In genomic region chr9:2818486-2819121, GRCh38 we compare ENCODE assay signal across 1 cellular context.
TF ChIP-seq lines count a peak whose summit lies in the region.

No MANE protein-coding gene starts in this region.

TF ChIP-seq in H1, 55 proteins besides CTCF, POLR2A, EP300 and RAD21:
- TF ChIP-seq SP4 (IDR thresholded peaks at IDR 0.05; ENCODE audit: low read length) (no peak), RBBP5 (IDR thresholded peaks at IDR 0.05; ENCODE audit: borderline replicate concordance, low read depth, low read length) (no peak), HDAC2 (IDR thresholded peaks at IDR 0.05; ENCODE audit: borderline replicate concordance in 1 of 2, low read depth in 2 of 2, low read length in 2 of 2) (no peak), ZNF274 (IDR thresholded peaks at IDR 0.05; ENCODE audit: borderline replicate concordance, extremely low read depth, low read length) (no peak), RFX5 (IDR thresholded peaks at IDR 0.05; ENCODE audit: borderline replicate concordance, low read depth, low read length) (no peak), NANOG (IDR thresholded peaks at IDR 0.05; ENCODE audit: insufficient read depth, low read depth, low read length, poor library complexity, severe bottlenecking) (no peak), TAF7 (optimal IDR thresholded peaks at IDR 0.05; ENCODE audit: borderline replicate concordance, low read depth, low read length) (no peak), FOSL1 (IDR thresholded peaks at IDR 0.05; ENCODE audit: insufficient read depth, low read depth, low read length) (no peak), SP1 (IDR thresholded peaks at IDR 0.05; ENCODE audit: low read depth, low read length) (no peak), MAFK (IDR thresholded peaks at IDR 0.05; ENCODE audit: low read depth, low read length) (no peak), JUND (IDR thresholded peaks at IDR 0.05; ENCODE audit: low read length) (no peak)
- TF ChIP-seq, protein P1, sequence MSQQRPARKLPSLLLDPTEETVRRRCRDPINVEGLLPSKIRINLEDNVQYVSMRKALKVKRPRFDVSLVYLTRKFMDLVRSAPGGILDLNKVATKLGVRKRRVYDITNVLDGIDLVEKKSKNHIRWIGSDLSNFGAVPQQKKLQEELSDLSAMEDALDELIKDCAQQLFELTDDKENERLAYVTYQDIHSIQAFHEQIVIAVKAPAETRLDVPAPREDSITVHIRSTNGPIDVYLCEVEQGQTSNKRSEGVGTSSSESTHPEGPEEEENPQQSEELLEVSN (IDR thresholded peaks at IDR 0.05): no peak
